In the genomic region with DNA sequence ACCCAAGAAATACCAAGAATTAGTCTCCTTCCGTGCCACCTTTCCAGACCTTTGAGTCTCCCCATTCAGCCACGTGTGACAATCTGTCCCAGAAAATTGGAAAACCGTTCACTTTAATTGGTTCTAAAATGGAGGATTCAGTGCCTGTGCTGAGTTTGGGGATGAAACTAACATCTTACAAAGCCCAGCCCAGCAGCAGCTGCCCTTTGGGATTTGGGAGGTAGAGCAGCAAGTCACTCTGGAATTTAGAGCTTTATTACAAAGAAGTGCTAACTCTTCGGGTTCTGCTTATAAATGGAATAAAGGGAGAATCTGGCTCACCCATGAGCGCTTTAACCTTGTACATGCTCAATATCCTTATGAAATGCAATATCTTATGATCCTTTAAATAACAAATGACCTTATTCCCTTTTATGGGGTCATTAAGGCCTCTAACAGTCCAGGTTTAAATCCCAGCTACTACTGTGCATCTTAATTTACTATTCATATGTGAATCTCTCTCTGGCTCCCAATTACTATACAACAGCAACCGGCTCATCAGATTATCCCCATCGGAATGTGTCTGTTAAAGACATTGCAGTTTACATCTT, we compare ENCODE assay signal across 38 cellular contexts.
"Had no signal": no experiment of that assay in that cellular context is flagged by ENCODE, and none has a peak within 500 bp of the region (broad histone marks: within the 10 kb centered on the region; RNA-seq: fewer than 3 reads in every experiment).

No MANE protein-coding gene starts in this region.

- H3K9me3 ChIP-seq: adrenal gland, ascending aorta, body of pancreas, breast epithelium had no signal

- DNase-seq: activated effector memory CD4-positive, alpha-beta T cell treated with anti-CD3 and anti-CD28 coated beads, Interleukin-2, amount 50 U/mL, for 16 hours; activated effector memory CD4-positive, alpha-beta T cell treated with Interleukin-2 at 50 U/mL for 16 hours; activated gamma-delta T cell; activated gamma-delta T cell treated with Interleukin-2 at 50 U/mL for 16 hours; activated naive CD4-positive, alpha-beta T cell; activated naive CD4-positive, alpha-beta T cell treated with anti-CD3 and anti-CD28 coated beads for 36 hours; activated naive CD4-positive, alpha-beta T cell treated with anti-CD3 and anti-CD28 coated beads, Interleukin-2, amount 10 ng/mL, durations not matched to agents 7 days and 5 days; activated naive CD4-positive, alpha-beta T cell treated with anti-CD3 and anti-CD28 coated beads, Interleukin-2, amount 50 U/mL, for 16 hours; activated naive CD4-positive, alpha-beta T cell treated with Interleukin-2 at 50 U/mL for 16 hours; activated naive CD8-positive, alpha-beta T cell treated with anti-CD3 and anti-CD28 coated beads for 36 hours; activated naive CD8-positive, alpha-beta T cell treated with anti-CD3 and anti-CD28 coated beads, Interleukin-2, amount 10 ng/mL, durations not matched to agents 7 days and 5 days; activated naive CD8-positive, alpha-beta T cell treated with anti-CD3 and anti-CD28 coated beads, Interleukin-2, amount 50 U/mL, for 24 hours; activated T-cell treated with anti-CD3 and anti-CD28 coated beads, Interleukin-2, amount 50 U/mL, for 1 hour; activated T-cell treated with anti-CD3 and anti-CD28 coated beads, Interleukin-2, amount 50 U/mL, for 24 hours; activated T-cell treated with anti-CD3 and anti-CD28 coated beads, Interleukin-2, amount 50 U/mL, for 4 hours; activated T-cell treated with anti-CD3 and anti-CD28 coated beads, Interleukin-2, amount 50 U/mL, for 48 hours; activated T-cell treated with anti-CD3 and anti-CD28 coated beads, Interleukin-2, amount 50 U/mL, for 72 hours; adrenal gland; amniotic stem cell; amygdala; anterior cingulate cortex; aorta; body of pancreas; brain microvascular endothelial cell; caudate nucleus; central memory CD4-positive, alpha-beta T cell; cerebellar nuclear complex had no signal

- H3K27ac ChIP-seq: adrenal gland, ascending aorta, body of pancreas, brain microvascular endothelial cell, breast epithelium, cardiac muscle cell had no signal

- H3K9me3 Mint-ChIP-seq: activated naive CD4-positive, alpha-beta T cell treated with anti-CD3 and anti-CD28 coated beads for 36 hours; activated naive CD4-positive, alpha-beta T cell treated with anti-CD3 and anti-CD28 coated beads, Interleukin-2, amount 10 ng/mL, durations not matched to agents 7 days and 5 days; activated naive CD4-positive, alpha-beta T cell treated with anti-CD3 and anti-CD28 coated beads, Interleukin-2, amount 50 U/mL, for 24 hours; activated naive CD4-positive, alpha-beta T cell treated with anti-CD3 and anti-CD28 coated beads, Interleukin-2, amount 50 U/mL, for 72 hours; activated naive CD8-positive, alpha-beta T cell treated with anti-CD3 and anti-CD28 coated beads for 36 hours; activated naive CD8-positive, alpha-beta T cell treated with anti-CD3 and anti-CD28 coated beads, Interleukin-2, amount 10 ng/mL, durations not matched to agents 7 days and 5 days; activated naive CD8-positive, alpha-beta T cell treated with anti-CD3 and anti-CD28 coated beads, Interleukin-2, amount 50 U/mL, for 24 hours; activated T-cell treated with anti-CD3 and anti-CD28 coated beads, Interleukin-2, amount 50 U/mL, for 24 hours; activated T-cell treated with anti-CD3 and anti-CD28 coated beads, Interleukin-2, amount 50 U/mL, for 4 hours; activated T-cell treated with anti-CD3 and anti-CD28 coated beads, Interleukin-2, amount 50 U/mL, for 72 hours; activated T-helper 1 cell treated with anti-CD3 and anti-CD28 coated beads, Interleukin-12 subunit alpha, Interleukin-12 subunit beta, Interleukin-2, Interleukin-4 antibody, amounts not matched to agents 30 ng/mL and 10 ng/mL and 1 ng/mL, durations not matched to agents 14 hours and 24 hours and 36 hours; activated T-helper 2 cell treated with anti-CD3 and anti-CD28 coated beads, Interferon-gamma antibody, Interleukin-2, Interleukin-4, amounts not matched to agents 10 μg/mL and 5 μg/mL and 100 μg/mL, durations not matched to agents 14 hours and 24 hours and 36 hours; central memory CD8-positive, alpha-beta T cell had no signal

- H3K27me3 Mint-ChIP-seq: activated naive CD4-positive, alpha-beta T cell treated with anti-CD3 and anti-CD28 coated beads, Interleukin-2, amount 10 ng/mL, durations not matched to agents 7 days and 5 days had no signal

- H3K4me1 ChIP-seq: adrenal gland, ascending aorta, body of pancreas, breast epithelium had no signal

- H3K4me3 ChIP-seq: adrenal gland, ascending aorta, body of pancreas, breast epithelium, cardiac muscle cell had no signal

- H3K4me3 Mint-ChIP-seq: activated naive CD4-positive, alpha-beta T cell treated with anti-CD3 and anti-CD28 coated beads for 36 hours; activated naive CD4-positive, alpha-beta T cell treated with anti-CD3 and anti-CD28 coated beads, Interleukin-2, amount 10 ng/mL, durations not matched to agents 7 days and 5 days; activated naive CD4-positive, alpha-beta T cell treated with anti-CD3 and anti-CD28 coated beads, Interleukin-2, amount 50 U/mL, for 24 hours; activated naive CD8-positive, alpha-beta T cell; activated naive CD8-positive, alpha-beta T cell treated with anti-CD3 and anti-CD28 coated beads for 36 hours; activated naive CD8-positive, alpha-beta T cell treated with anti-CD3 and anti-CD28 coated beads, Interleukin-2, amount 10 ng/mL, durations not matched to agents 7 days and 5 days; activated naive CD8-positive, alpha-beta T cell treated with anti-CD3 and anti-CD28 coated beads, Interleukin-2, amount 50 U/mL, for 24 hours; activated T-cell treated with anti-CD3 and anti-CD28 coated beads, Interleukin-2, amount 50 U/mL, for 24 hours; activated T-cell treated with anti-CD3 and anti-CD28 coated beads, Interleukin-2, amount 50 U/mL, for 4 hours; activated T-cell treated with anti-CD3 and anti-CD28 coated beads, Interleukin-2, amount 50 U/mL, for 72 hours; activated T-helper 1 cell treated with anti-CD3 and anti-CD28 coated beads, Interleukin-12 subunit alpha, Interleukin-12 subunit beta, Interleukin-2, Interleukin-4 antibody, amounts not matched to agents 30 ng/mL and 10 ng/mL and 1 ng/mL, durations not matched to agents 14 hours and 24 hours and 36 hours; activated T-helper 17 cell treated with anti-CD3 and anti-CD28 coated beads, Interleukin-2, amount 50 U/mL, for 72 hours; brain; central memory CD8-positive, alpha-beta T cell had no signal

- H3K4me1 Mint-ChIP-seq: activated naive CD4-positive, alpha-beta T cell treated with anti-CD3 and anti-CD28 coated beads, Interleukin-2, amount 10 ng/mL, durations not matched to agents 7 days and 5 days; activated naive CD4-positive, alpha-beta T cell treated with anti-CD3 and anti-CD28 coated beads, Interleukin-2, amount 50 U/mL, for 24 hours; activated naive CD8-positive, alpha-beta T cell treated with anti-CD3 and anti-CD28 coated beads for 36 hours; activated naive CD8-positive, alpha-beta T cell treated with anti-CD3 and anti-CD28 coated beads, Interleukin-2, amount 10 ng/mL, durations not matched to agents 7 days and 5 days; activated naive CD8-positive, alpha-beta T cell treated with anti-CD3 and anti-CD28 coated beads, Interleukin-2, amount 50 U/mL, for 24 hours; activated T-helper 17 cell treated with anti-CD3 and anti-CD28 coated beads, Interleukin-2, amount 50 U/mL, for 72 hours; central memory CD8-positive, alpha-beta T cell had no signal

- H3K36me3 Mint-ChIP-seq: activated naive CD4-positive, alpha-beta T cell treated with anti-CD3 and anti-CD28 coated beads, Interleukin-2, amount 10 ng/mL, durations not matched to agents 7 days and 5 days; activated naive CD4-positive, alpha-beta T cell treated with anti-CD3 and anti-CD28 coated beads, Interleukin-2, amount 50 U/mL, for 24 hours; activated naive CD4-positive, alpha-beta T cell treated with anti-CD3 and anti-CD28 coated beads, Interleukin-2, amount 50 U/mL, for 72 hours; activated naive CD8-positive, alpha-beta T cell; activated naive CD8-positive, alpha-beta T cell treated with anti-CD3 and anti-CD28 coated beads for 36 hours; activated naive CD8-positive, alpha-beta T cell treated with anti-CD3 and anti-CD28 coated beads, Interleukin-2, amount 10 ng/mL, durations not matched to agents 7 days and 5 days; brain had no signal

- H3K27ac Mint-ChIP-seq: activated naive CD4-positive, alpha-beta T cell treated with anti-CD3 and anti-CD28 coated beads for 36 hours; activated naive CD4-positive, alpha-beta T cell treated with anti-CD3 and anti-CD28 coated beads, Interleukin-2, amount 10 ng/mL, durations not matched to agents 7 days and 5 days; activated naive CD4-positive, alpha-beta T cell treated with anti-CD3 and anti-CD28 coated beads, Interleukin-2, amount 50 U/mL, for 24 hours; activated naive CD4-positive, alpha-beta T cell treated with anti-CD3 and anti-CD28 coated beads, Interleukin-2, amount 50 U/mL, for 72 hours; activated naive CD8-positive, alpha-beta T cell; activated naive CD8-positive, alpha-beta T cell treated with anti-CD3 and anti-CD28 coated beads for 36 hours; activated naive CD8-positive, alpha-beta T cell treated with anti-CD3 and anti-CD28 coated beads, Interleukin-2, amount 10 ng/mL, durations not matched to agents 7 days and 5 days; activated naive CD8-positive, alpha-beta T cell treated with anti-CD3 and anti-CD28 coated beads, Interleukin-2, amount 50 U/mL, for 24 hours; activated T-cell treated with anti-CD3 and anti-CD28 coated beads, Interleukin-2, amount 50 U/mL, for 24 hours; activated T-cell treated with anti-CD3 and anti-CD28 coated beads, Interleukin-2, amount 50 U/mL, for 72 hours; activated T-helper 1 cell treated with anti-CD3 and anti-CD28 coated beads, Interleukin-12 subunit alpha, Interleukin-12 subunit beta, Interleukin-2, Interleukin-4 antibody, amounts not matched to agents 30 ng/mL and 10 ng/mL and 1 ng/mL, durations not matched to agents 14 hours and 24 hours and 36 hours; activated T-helper 17 cell treated with anti-CD3 and anti-CD28 coated beads, Interleukin-2, amount 50 U/mL, for 72 hours; activated T-helper 2 cell treated with anti-CD3 and anti-CD28 coated beads, Interferon-gamma antibody, Interleukin-2, Interleukin-4, amounts not matched to agents 10 μg/mL and 5 μg/mL and 100 μg/mL, durations not matched to agents 14 hours and 24 hours and 36 hours; brain had no signal

- H3K27me3 ChIP-seq: adrenal gland, ascending aorta, body of pancreas, brain microvascular endothelial cell, breast epithelium, cardiac muscle cell had no signal

- H3K36me3 ChIP-seq: adrenal gland, ascending aorta, brain microvascular endothelial cell, breast epithelium, cardiac muscle cell had no signal
